In the genomic region with DNA sequence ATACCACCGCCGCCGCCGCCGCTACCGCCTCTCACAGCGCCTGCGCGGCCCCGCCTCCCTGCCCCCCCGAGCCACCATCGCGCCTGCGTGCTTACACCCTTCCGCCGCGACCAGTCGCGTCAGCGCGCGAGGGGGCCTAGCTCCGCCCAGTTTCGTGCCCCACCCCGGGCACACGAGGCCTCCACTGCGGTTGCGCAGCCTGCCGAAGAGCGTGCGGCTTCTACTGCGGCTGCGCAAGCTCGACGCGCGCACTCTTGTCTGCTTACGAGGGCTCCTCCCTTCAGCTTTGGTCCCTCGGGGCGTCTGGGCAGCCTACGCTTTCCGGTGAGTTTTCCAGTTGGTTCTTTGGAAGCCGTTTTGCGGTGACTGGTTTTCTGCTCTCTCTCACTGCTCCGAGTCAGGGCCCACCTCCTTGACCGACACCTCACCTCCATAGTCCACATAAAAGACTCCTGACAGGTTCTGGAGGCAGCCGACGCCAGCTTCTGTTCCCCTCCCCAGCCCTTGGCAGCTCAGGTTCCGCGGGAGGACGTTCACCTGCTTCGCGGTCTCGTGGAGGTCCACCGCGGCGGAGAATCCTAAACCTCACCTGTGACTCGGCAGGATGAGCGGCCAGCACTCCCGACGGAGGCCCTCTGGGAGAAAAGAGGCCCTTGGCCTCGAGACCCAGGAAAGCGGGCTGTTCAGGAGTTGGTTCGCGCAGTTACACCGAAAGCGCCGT, we compare ENCODE assay signal across 1 cellular context.
TF ChIP-seq lines count a peak whose summit lies in the region.

A gene (minus strand): TSS at position 35 of the 721 bp plus-strand sequence. CDS start 65 bp downstream, outside the sequence.

TF ChIP-seq in SK-N-SH, 30 proteins besides CTCF, POLR2A, EP300 and RAD21 (continued from another document):
- TF ChIP-seq YY1 (IDR thresholded peaks at IDR 0.05; ENCODE audit: low read depth) (no peak), FOXJ3 (CRISPR knock-in tag; IDR thresholded peaks at IDR 0.05) (no peak), RFX5 (IDR thresholded peaks at IDR 0.05; ENCODE audit: low read length) (no peak), NRF1 (IDR thresholded peaks at IDR 0.05; ENCODE audit: low read depth, low read length) (peak; percentile 99), GABPA (IDR thresholded peaks at IDR 0.05; ENCODE audit: low read depth) (peak; percentile 66), SMC3 (IDR thresholded peaks at IDR 0.05; ENCODE audit: low read depth, low read length) (no peak), TAF1 (IDR thresholded peaks at IDR 0.05; ENCODE audit: borderline replicate concordance, low read depth, low read length) (peak; percentile 38; the same call in 1 of the 2 replicates), SIN3A (IDR thresholded peaks at IDR 0.05; ENCODE audit: borderline replicate concordance, low read depth, low read length) (peak; percentile 19; the same call in 1 of the 2 replicates), TEAD4 (IDR thresholded peaks at IDR 0.05; ENCODE audit: borderline replicate concordance, insufficient read depth) (no peak), MXI1 (IDR thresholded peaks at IDR 0.05; ENCODE audit: low read depth, low read length) (peak; percentile 56; the same call in 1 of the 2 replicates), FOSL2 (IDR thresholded peaks at IDR 0.05; ENCODE audit: borderline replicate concordance, low read depth) (no peak)
- TF ChIP-seq, protein P1, sequence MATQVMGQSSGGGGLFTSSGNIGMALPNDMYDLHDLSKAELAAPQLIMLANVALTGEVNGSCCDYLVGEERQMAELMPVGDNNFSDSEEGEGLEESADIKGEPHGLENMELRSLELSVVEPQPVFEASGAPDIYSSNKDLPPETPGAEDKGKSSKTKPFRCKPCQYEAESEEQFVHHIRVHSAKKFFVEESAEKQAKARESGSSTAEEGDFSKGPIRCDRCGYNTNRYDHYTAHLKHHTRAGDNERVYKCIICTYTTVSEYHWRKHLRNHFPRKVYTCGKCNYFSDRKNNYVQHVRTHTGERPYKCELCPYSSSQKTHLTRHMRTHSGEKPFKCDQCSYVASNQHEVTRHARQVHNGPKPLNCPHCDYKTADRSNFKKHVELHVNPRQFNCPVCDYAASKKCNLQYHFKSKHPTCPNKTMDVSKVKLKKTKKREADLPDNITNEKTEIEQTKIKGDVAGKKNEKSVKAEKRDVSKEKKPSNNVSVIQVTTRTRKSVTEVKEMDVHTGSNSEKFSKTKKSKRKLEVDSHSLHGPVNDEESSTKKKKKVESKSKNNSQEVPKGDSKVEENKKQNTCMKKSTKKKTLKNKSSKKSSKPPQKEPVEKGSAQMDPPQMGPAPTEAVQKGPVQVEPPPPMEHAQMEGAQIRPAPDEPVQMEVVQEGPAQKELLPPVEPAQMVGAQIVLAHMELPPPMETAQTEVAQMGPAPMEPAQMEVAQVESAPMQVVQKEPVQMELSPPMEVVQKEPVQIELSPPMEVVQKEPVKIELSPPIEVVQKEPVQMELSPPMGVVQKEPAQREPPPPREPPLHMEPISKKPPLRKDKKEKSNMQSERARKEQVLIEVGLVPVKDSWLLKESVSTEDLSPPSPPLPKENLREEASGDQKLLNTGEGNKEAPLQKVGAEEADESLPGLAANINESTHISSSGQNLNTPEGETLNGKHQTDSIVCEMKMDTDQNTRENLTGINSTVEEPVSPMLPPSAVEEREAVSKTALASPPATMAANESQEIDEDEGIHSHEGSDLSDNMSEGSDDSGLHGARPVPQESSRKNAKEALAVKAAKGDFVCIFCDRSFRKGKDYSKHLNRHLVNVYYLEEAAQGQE (IDR thresholded peaks at IDR 0.05; ENCODE audit: low read depth, low read length) = no peak
